Comparison of ENCODE assay signal across 16 cellular contexts in the genomic region with DNA sequence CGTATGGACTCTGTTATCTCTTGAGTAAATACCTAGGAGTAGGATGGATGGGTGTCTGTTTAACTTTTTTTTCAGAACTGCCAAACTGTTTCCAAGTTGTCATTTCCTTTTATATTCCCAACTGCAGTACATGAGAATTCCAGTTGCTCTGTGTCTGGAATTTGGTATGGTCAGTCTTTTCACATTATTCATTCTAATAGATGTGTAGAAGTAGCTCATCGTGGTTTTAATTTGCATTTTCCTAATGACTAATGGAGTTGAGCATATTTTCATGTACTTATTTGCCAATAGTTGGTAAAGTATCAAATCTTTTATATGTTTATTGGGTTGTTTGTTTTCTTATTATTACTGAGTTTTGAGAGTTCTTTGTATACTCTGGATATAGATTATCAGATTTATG. TPM values are rescaled to one million over a fixed set of nuclear protein-coding genes. Genes with fewer than 3 reads are reported as not detected.
DNase-seq lines count a peak whose midpoint lies in the region; ATAC-seq and TF ChIP-seq lines count a peak whose summit lies in the region.
"Had no signal": no experiment of that assay in that cellular context is flagged by ENCODE, and none has a peak within 500 bp of the region (broad histone marks: within the 10 kb centered on the region; RNA-seq: fewer than 3 reads in every experiment).

No MANE protein-coding gene starts in this region.

- no peaks in the 10 kb centered on the region for H3K27me3 Mint-ChIP-seq in endodermal cell (ENCODE audit: insufficient read depth)
- H3K27me3 Mint-ChIP-seq in mesothelial cell of epicardium (ENCODE audit: low read depth), result no peaks in the 10 kb centered on the region
- H3K27me3 Mint-ChIP-seq: naive thymus-derived CD8-positive, alpha-beta T cell had no signal

- intact Hi-C loops in upper lobe of right lung (cut with DNase I), result no loop called here
- intact Hi-C loops in heart left ventricle (cut with DNase I), result no loop called here

- no peak overlapping the region for H3K4me2 ChIP-seq in SK-N-SH
- H3K4me2 ChIP-seq: A549 had no signal

- no peaks in the 10 kb centered on the region for H4K20me1 ChIP-seq in SK-N-SH (ENCODE audit: insufficient read depth)

- H3K4me1 Mint-ChIP-seq in endodermal cell (peaks cover 20% of the 10 kb centered on the region), mesothelial cell of epicardium (peaks cover 60% of the 10 kb centered on the region)

- H3K9me2 ChIP-seq in SK-N-SH, result no peaks in the 10 kb centered on the region

- no peak overlapping the region for H3K9ac ChIP-seq in SK-N-SH
- no peak overlapping the region for H3K9ac ChIP-seq in endodermal cell (ENCODE audit: extremely low read depth, low read length, poor library complexity, severe bottlenecking)

- H3K4me1 ChIP-seq in SK-N-SH (ENCODE audit: control insufficient read depth in 1 of 2, insufficient read depth in 2 of 2, low read depth in 1 of 2, low read length in 1 of 2), result peaks cover 1 to 3% of the 10 kb centered on the region in 2 experiments; a peak in 3 of 4 replicates
- no peaks in the 10 kb centered on the region for H3K4me1 ChIP-seq in endodermal cell (ENCODE audit: control insufficient read depth, insufficient read depth, low read length)
- peaks cover 43% of the 10 kb centered on the region for H3K4me1 ChIP-seq in upper lobe of right lung
- H3K4me1 ChIP-seq in heart left ventricle, result peaks cover 2 to 60% (median 29%) of the 10 kb centered on the region in 12 donors

- CTCF ChIA-PET in SK-N-SH (lab: Yijun Ruan, JAX), result interaction anchor here (1.0 to 1.7 kb wide), 2 partner anchors 11 to 15 kb away, joined by 4 to 6 read pairs; no protein-coding TSS in a partner anchor

- H3K79me2 ChIP-seq in SK-N-SH (ENCODE audit: insufficient read depth), result peaks cover 28% of the 10 kb centered on the region; the same call in 1 of the 2 replicates

- H3K9me3 ChIP-seq in SK-N-SH (no peaks in the 10 kb centered on the region), endodermal cell (ENCODE audit: control insufficient read depth, low read length) (no peaks in the 10 kb centered on the region), upper lobe of right lung (no peaks in the 10 kb centered on the region), heart left ventricle (no peaks in the 10 kb centered on the region)
- H3K9me3 ChIP-seq: gastroesophageal sphincter had no signal

- H3K36me3 ChIP-seq in SK-N-SH (replicated peaks in 1 of 2; ENCODE audit: control insufficient read depth in 1 of 2, insufficient read depth in 2 of 2, low read length in 1 of 2) (peaks cover 0 to 3% of the 10 kb centered on the region in 2 experiments), endodermal cell (ENCODE audit: control insufficient read depth, insufficient read depth, low read length) (no peaks in the 10 kb centered on the region), upper lobe of right lung (no peaks in the 10 kb centered on the region), heart left ventricle (peaks cover 0 to 5% (median 0%) of the 10 kb centered on the region in 9 donors)
- H3K36me3 ChIP-seq: brain microvascular endothelial cell, gastroesophageal sphincter had no signal

- no peak for TF ChIP-seq RAD21 in SK-N-SH (IDR thresholded peaks at IDR 0.05; ENCODE audit: low read length)

- 83% methylated on average over 2 of the region's 2 CpGs for WGBS in SK-N-SH (ENCODE audit: low lambda C conversion rate)
- 93% methylated on average over 2 of the region's 2 CpGs; no CpG with 5 or more reads in 1 of the 2 experiments for WGBS in endodermal cell (ENCODE audit: insufficient coverage in 1 of 2, insufficient read length in 1 of 2), 2 experiments
- 48 to 58% (median 54%) methylated on average over 2 of the region's 2 CpGs for WGBS in heart left ventricle, 4 donors

- no peak for DNase-seq in SK-N-SH
- DNase-seq in endodermal cell, result no peak
- DNase-seq in mesothelial cell of epicardium (ENCODE audit: low spot score in 2 of 2, unreplicated experiment in 2 of 2), result no peak
- DNase-seq in upper lobe of right lung, result no peak
- DNase-seq in GM13977 (ENCODE audit: low spot score), result no peak
- DNase-seq in heart left ventricle, result no peak
- DNase-seq: activated CD8-positive, alpha-beta memory T cell treated with anti-CD3 and anti-CD28 coated beads for 24 hours; brain microvascular endothelial cell; effector CD8-positive, alpha-beta T cell; naive thymus-derived CD8-positive, alpha-beta T cell; NCI-H446 treated with DMSO at 0.1 percent for 48 hours; retina had no signal

- in situ Hi-C loops in GM13977 (cut with MboI; ENCODE audit: low pct_unique_long_range_greater_than_20kb, low sequenced_read_pairs, unreplicated experiment), result no loop called here

- TF ChIP-seq POLR2A in heart left ventricle (IDR thresholded peaks at IDR 0.05), result no peak

- ATAC-seq in SK-N-SH treated with all-trans-retinoic acid at 6 μM for 48 hours (no peak), upper lobe of right lung (no peak), HG02588 (IDR thresholded peaks at IDR 0.05; ENCODE audit: unreplicated experiment) (no peak), heart left ventricle (no peak)
- ATAC-seq: A549; gastroesophageal sphincter; naive thymus-derived CD8-positive, alpha-beta T cell had no signal

- POLR2A ChIA-PET in SK-N-SH (lab: Yijun Ruan, JAX), result no interaction called here

- H3K9me3 Mint-ChIP-seq in endodermal cell (no peaks in the 10 kb centered on the region), mesothelial cell of epicardium (peaks cover 13% of the 10 kb centered on the region)
- H3K9me3 Mint-ChIP-seq: naive thymus-derived CD8-positive, alpha-beta T cell had no signal

- no peak overlapping the region for H2AFZ ChIP-seq in SK-N-SH (ENCODE audit: low read depth)

- H3K27ac ChIP-seq in SK-N-SH (ENCODE audit: low read depth in 2 of 2, low read length in 1 of 2) (no peak overlapping the region), endodermal cell (ENCODE audit: low read depth, low read length) (peak overlapping the region; percentile 39), upper lobe of right lung (peak overlapping the region; percentile 48), heart left ventricle (no peak overlapping the region)
- H3K27ac ChIP-seq: A549, brain microvascular endothelial cell had no signal

- peaks cover 7% of the 10 kb centered on the region for H3F3A ChIP-seq in SK-N-SH (replicated peaks; ENCODE audit: insufficient read depth)

- TF ChIP-seq CTCF in SK-N-SH (IDR thresholded peaks at IDR 0.05) (no peak), endodermal cell (conservative IDR thresholded peaks at IDR 0.05) (no peak), mesothelial cell of epicardium (IDR thresholded peaks at IDR 0.05; ENCODE audit: unreplicated experiment) (no peak), upper lobe of right lung (IDR thresholded peaks at IDR 0.05) (no peak), GM13977 (IDR thresholded peaks at IDR 0.05; ENCODE audit: extremely low read depth, insufficient read depth, missing control alignments) (no peak), heart left ventricle (IDR thresholded peaks at IDR 0.05) (no peak)

- no peak overlapping the region for H3K4me3 ChIP-seq in SK-N-SH (ENCODE audit: low read depth in 2 of 2, low read length in 1 of 2)
- H3K4me3 ChIP-seq in endodermal cell (ENCODE audit: low read length), result no peak overlapping the region
- no peak overlapping the region for H3K4me3 ChIP-seq in upper lobe of right lung
- no peak overlapping the region for H3K4me3 ChIP-seq in heart left ventricle
- H3K4me3 ChIP-seq: A549, gastroesophageal sphincter had no signal

- no peak overlapping the region for H3K27ac Mint-ChIP-seq in endodermal cell
- peak overlapping the region; percentile 86 for H3K27ac Mint-ChIP-seq in mesothelial cell of epicardium
- H3K27ac Mint-ChIP-seq: naive thymus-derived CD8-positive, alpha-beta T cell had no signal

- H3K36me3 Mint-ChIP-seq in endodermal cell (ENCODE audit: low read depth) (peaks cover 3% of the 10 kb centered on the region), mesothelial cell of epicardium (peaks cover 11% of the 10 kb centered on the region)

- H3K4me3 Mint-ChIP-seq in endodermal cell (no peak overlapping the region), mesothelial cell of epicardium (peak overlapping the region; percentile 3)
- H3K4me3 Mint-ChIP-seq: naive thymus-derived CD8-positive, alpha-beta T cell had no signal

- no peaks in the 10 kb centered on the region for H3K27me3 ChIP-seq in SK-N-SH (ENCODE audit: insufficient read depth)
- H3K27me3 ChIP-seq in endodermal cell (ENCODE audit: control insufficient read depth, insufficient read depth, low read length, poor library complexity, severe bottlenecking), result no peaks in the 10 kb centered on the region
- H3K27me3 ChIP-seq in upper lobe of right lung, result no peaks in the 10 kb centered on the region
- no peaks in the 10 kb centered on the region for H3K27me3 ChIP-seq in heart left ventricle
- H3K27me3 ChIP-seq: brain microvascular endothelial cell, gastroesophageal sphincter had no signal

- TF ChIP-seq EP300 in SK-N-SH (IDR thresholded peaks at IDR 0.05; ENCODE audit: borderline replicate concordance in 1 of 2, low read depth in 1 of 2, low read length in 1 of 2), result no peak

TF ChIP-seq in SK-N-SH, 30 proteins besides CTCF, POLR2A, EP300 and RAD21 (continues in another document):
- TF ChIP-seq PBX3 (IDR thresholded peaks at IDR 0.05), result peak; percentile 36; the same call in 1 of the 2 replicates

RNA-seq across cellular contexts. Expression of gene MRTFB, which starts 27.0 kb away (rescaled TPM):
- 3.3 and 4.6 TPM in 2 replicates for polyA plus RNA-seq in SK-N-SH (2012; rRNA removed)
- polyA plus RNA-seq in SK-N-SH (2012; cell fraction: cytosol; rRNA removed), result 4.1 and 4.5 TPM in 2 replicates
- polyA plus RNA-seq in SK-N-SH (2012; cell fraction: nucleus; rRNA removed), result 13.6 and 18.2 TPM in 2 replicates
- total RNA-seq in endodermal cell, result 10 to 100 TPM; 49.4 to 58.6 TPM
- 25.0 TPM for polyA plus RNA-seq in endodermal cell (2013, experiment 1 of 2)
- 24.1 TPM for polyA plus RNA-seq in endodermal cell (2013, experiment 2 of 2)
- total RNA-seq in mesothelial cell of epicardium, result 74.7 to 77.5 TPM (median 75.6 TPM) in 3 replicates
- 54.7 TPM for total RNA-seq in upper lobe of right lung
- total RNA-seq in heart left ventricle, result 10 to 100 TPM; 16.3 to 38.3 (median 32.4) TPM
- polyA plus RNA-seq in heart left ventricle, result 1 to 10 TPM; 8.0 to 8.3 TPM

Comparison
In these comparisons a context has a peak if more than half of its experiments do, and no peak if none do; other contexts are left out.
1. H3K27ac ChIP-seq: peak in endodermal cell (single experiment) and upper lobe of right lung (single experiment); none in SK-N-SH (0 of 2) and heart left ventricle (0 of 12).